In genomic region chr6:131924881-131925474, GRCh38 we compare ENCODE assay signal across 1 cellular context.
TF ChIP-seq lines count a peak whose summit lies in the region.

No MANE protein-coding gene starts in this region.

TF ChIP-seq in HepG2, 621 proteins besides CTCF, POLR2A, EP300 and RAD21 (continued from another document and continues in another):
- TF ChIP-seq THRA (CRISPR knock-in tag; IDR thresholded peaks at IDR 0.05; ENCODE audit: borderline replicate concordance) (no peak; the same call in 1 of the 2 replicates), ARID2 (CRISPR knock-in tag; IDR thresholded peaks at IDR 0.05; ENCODE audit: borderline replicate concordance) (no peak), PATZ1 (CRISPR knock-in tag; IDR thresholded peaks at IDR 0.05) (peak; percentile 8; the same call in 1 of the 2 replicates), SMARCE1 (IDR thresholded peaks at IDR 0.05; ENCODE audit: borderline replicate concordance) (no peak), PAXIP1 (CRISPR knock-in tag; conservative IDR thresholded peaks at IDR 0.05) (no peak), ZNF335 (CRISPR knock-in tag; IDR thresholded peaks at IDR 0.05) (no peak), ZNF720 (CRISPR knock-in tag; IDR thresholded peaks at IDR 0.05) (no peak), ZBTB7B (CRISPR knock-in tag; IDR thresholded peaks at IDR 0.05) (no peak), ZNF652 (CRISPR knock-in tag; IDR thresholded peaks at IDR 0.05; ENCODE audit: borderline replicate concordance, low read depth) (0 out of 2 replicates have a peak, but pooled peaks have one; percentile 31), TCF12 (IDR thresholded peaks at IDR 0.05) (no peak), TCF12 (CRISPR knock-in tag; IDR thresholded peaks at IDR 0.05) (no peak), SMC3 (IDR thresholded peaks at IDR 0.05; ENCODE audit: low read length) (peak; percentile 97), GATAD2A (CRISPR knock-in tag; IDR thresholded peaks at IDR 0.05) (peak; percentile 53), ZNF549 (CRISPR knock-in tag; IDR thresholded peaks at IDR 0.05) (no peak), MIXL1 (CRISPR knock-in tag; IDR thresholded peaks at IDR 0.05) (0 out of 2 replicates have a peak, but pooled peaks have one; percentile 26), ZNF3 (CRISPR knock-in tag; IDR thresholded peaks at IDR 0.05) (0 out of 2 replicates have a peak, but pooled peaks have one; percentile 26), HNRNPL (IDR thresholded peaks at IDR 0.05; ENCODE audit: low read depth, low read length) (no peak), ZNF530 (CRISPR knock-in tag; IDR thresholded peaks at IDR 0.05; ENCODE audit: low read depth) (no peak), CEBPG (CRISPR knock-in tag; IDR thresholded peaks at IDR 0.05) (peak; percentile 53), ZHX1 (CRISPR knock-in tag; IDR thresholded peaks at IDR 0.05; ENCODE audit: low read depth) (no peak), ZKSCAN1 (IDR thresholded peaks at IDR 0.05; ENCODE audit: low read length) (no peak), NCOA2 (CRISPR knock-in tag; IDR thresholded peaks at IDR 0.05) (0 out of 2 replicates have a peak, but pooled peaks have one; percentile 14)
- TF ChIP-seq, protein P1, sequence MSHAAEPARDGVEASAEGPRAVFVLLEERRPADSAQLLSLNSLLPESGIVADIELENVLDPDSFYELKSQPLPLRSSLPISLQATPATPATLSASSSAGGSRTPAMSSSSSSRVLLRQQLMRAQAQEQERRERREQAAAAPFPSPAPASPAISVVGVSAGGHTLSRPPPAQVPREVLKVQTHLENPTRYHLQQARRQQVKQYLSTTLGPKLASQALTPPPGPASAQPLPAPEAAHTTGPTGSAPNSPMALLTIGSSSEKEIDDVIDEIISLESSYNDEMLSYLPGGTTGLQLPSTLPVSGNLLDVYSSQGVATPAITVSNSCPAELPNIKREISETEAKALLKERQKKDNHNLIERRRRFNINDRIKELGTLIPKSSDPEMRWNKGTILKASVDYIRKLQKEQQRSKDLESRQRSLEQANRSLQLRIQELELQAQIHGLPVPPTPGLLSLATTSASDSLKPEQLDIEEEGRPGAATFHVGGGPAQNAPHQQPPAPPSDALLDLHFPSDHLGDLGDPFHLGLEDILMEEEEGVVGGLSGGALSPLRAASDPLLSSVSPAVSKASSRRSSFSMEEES (CRISPR knock-in tag; IDR thresholded peaks at IDR 0.05) = 0 out of 2 replicates have a peak, but pooled peaks have one; percentile 17
- TF ChIP-seq, protein P2, sequence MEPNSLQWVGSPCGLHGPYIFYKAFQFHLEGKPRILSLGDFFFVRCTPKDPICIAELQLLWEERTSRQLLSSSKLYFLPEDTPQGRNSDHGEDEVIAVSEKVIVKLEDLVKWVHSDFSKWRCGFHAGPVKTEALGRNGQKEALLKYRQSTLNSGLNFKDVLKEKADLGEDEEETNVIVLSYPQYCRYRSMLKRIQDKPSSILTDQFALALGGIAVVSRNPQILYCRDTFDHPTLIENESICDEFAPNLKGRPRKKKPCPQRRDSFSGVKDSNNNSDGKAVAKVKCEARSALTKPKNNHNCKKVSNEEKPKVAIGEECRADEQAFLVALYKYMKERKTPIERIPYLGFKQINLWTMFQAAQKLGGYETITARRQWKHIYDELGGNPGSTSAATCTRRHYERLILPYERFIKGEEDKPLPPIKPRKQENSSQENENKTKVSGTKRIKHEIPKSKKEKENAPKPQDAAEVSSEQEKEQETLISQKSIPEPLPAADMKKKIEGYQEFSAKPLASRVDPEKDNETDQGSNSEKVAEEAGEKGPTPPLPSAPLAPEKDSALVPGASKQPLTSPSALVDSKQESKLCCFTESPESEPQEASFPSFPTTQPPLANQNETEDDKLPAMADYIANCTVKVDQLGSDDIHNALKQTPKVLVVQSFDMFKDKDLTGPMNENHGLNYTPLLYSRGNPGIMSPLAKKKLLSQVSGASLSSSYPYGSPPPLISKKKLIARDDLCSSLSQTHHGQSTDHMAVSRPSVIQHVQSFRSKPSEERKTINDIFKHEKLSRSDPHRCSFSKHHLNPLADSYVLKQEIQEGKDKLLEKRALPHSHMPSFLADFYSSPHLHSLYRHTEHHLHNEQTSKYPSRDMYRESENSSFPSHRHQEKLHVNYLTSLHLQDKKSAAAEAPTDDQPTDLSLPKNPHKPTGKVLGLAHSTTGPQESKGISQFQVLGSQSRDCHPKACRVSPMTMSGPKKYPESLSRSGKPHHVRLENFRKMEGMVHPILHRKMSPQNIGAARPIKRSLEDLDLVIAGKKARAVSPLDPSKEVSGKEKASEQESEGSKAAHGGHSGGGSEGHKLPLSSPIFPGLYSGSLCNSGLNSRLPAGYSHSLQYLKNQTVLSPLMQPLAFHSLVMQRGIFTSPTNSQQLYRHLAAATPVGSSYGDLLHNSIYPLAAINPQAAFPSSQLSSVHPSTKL (CRISPR knock-in tag; IDR thresholded peaks at IDR 0.05) = peak; percentile 45; the same call in 1 of the 2 replicates
- TF ChIP-seq, protein P3, sequence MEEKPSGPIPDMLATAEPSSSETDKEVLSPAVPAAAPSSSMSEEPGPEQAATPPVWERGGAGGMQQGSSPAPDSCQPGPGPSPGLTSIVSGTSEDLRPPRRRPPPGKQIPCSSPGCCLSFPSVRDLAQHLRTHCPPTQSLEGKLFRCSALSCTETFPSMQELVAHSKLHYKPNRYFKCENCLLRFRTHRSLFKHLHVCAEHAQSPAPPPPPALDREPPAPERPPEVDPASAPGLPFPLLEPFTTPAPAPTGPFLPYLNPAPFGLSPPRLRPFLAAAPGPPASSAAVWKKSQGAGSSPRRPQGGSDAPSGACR (CRISPR knock-in tag; IDR thresholded peaks at IDR 0.05) = no peak
- TF ChIP-seq, protein P4, sequence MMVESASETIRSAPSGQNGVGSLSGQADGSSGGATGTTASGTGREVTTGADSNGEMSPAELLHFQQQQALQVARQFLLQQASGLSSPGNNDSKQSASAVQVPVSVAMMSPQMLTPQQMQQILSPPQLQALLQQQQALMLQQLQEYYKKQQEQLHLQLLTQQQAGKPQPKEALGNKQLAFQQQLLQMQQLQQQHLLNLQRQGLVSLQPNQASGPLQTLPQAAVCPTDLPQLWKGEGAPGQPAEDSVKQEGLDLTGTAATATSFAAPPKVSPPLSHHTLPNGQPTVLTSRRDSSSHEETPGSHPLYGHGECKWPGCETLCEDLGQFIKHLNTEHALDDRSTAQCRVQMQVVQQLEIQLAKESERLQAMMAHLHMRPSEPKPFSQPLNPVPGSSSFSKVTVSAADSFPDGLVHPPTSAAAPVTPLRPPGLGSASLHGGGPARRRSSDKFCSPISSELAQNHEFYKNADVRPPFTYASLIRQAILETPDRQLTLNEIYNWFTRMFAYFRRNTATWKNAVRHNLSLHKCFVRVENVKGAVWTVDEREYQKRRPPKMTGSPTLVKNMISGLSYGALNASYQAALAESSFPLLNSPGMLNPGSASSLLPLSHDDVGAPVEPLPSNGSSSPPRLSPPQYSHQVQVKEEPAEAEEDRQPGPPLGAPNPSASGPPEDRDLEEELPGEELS (CRISPR knock-in tag; IDR thresholded peaks at IDR 0.05) = no peak
- TF ChIP-seq, protein P5, sequence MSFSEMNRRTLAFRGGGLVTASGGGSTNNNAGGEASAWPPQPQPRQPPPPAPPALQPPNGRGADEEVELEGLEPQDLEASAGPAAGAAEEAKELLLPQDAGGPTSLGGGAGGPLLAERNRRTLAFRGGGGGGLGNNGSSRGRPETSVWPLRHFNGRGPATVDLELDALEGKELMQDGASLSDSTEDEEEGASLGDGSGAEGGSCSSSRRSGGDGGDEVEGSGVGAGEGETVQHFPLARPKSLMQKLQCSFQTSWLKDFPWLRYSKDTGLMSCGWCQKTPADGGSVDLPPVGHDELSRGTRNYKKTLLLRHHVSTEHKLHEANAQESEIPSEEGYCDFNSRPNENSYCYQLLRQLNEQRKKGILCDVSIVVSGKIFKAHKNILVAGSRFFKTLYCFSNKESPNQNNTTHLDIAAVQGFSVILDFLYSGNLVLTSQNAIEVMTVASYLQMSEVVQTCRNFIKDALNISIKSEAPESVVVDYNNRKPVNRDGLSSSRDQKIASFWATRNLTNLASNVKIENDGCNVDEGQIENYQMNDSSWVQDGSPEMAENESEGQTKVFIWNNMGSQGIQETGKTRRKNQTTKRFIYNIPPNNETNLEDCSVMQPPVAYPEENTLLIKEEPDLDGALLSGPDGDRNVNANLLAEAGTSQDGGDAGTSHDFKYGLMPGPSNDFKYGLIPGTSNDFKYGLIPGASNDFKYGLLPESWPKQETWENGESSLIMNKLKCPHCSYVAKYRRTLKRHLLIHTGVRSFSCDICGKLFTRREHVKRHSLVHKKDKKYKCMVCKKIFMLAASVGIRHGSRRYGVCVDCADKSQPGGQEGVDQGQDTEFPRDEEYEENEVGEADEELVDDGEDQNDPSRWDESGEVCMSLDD (CRISPR knock-in tag; IDR thresholded peaks at IDR 0.05; ENCODE audit: borderline replicate concordance) = no peak
- TF ChIP-seq, protein P6, sequence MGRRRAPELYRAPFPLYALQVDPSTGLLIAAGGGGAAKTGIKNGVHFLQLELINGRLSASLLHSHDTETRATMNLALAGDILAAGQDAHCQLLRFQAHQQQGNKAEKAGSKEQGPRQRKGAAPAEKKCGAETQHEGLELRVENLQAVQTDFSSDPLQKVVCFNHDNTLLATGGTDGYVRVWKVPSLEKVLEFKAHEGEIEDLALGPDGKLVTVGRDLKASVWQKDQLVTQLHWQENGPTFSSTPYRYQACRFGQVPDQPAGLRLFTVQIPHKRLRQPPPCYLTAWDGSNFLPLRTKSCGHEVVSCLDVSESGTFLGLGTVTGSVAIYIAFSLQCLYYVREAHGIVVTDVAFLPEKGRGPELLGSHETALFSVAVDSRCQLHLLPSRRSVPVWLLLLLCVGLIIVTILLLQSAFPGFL (CRISPR knock-in tag; IDR thresholded peaks at IDR 0.05) = no peak
